ENCODE assay signal across 22 cellular contexts in the genomic region with DNA sequence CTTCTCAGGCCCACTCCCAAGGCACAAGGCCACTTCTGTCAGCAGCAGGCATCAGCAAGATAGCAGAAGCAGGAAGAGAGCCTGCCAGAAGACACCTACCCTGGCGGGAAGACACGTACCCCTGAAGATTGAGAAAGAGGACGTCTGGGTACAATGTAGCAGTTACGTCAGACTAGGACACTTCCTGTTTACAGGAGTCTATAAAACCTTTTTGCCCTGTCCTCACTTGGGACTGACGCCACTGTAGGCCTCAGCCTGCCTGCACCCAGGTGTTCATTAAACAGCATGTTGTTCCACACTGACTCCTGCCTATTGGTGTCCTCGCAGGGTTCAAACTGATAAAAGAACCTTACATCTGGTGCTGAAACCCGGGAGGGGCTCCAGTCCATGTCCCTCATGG. TPM values are rescaled to one million over a fixed set of nuclear protein-coding genes. Genes with fewer than 3 reads are reported as not detected.
DNase-seq lines count a peak whose midpoint lies in the region; ATAC-seq and TF ChIP-seq lines count a peak whose summit lies in the region.
"Had no signal": no experiment of that assay in that cellular context is flagged by ENCODE, and none has a peak within 500 bp of the region (broad histone marks: within the 10 kb centered on the region; RNA-seq: fewer than 3 reads in every experiment).

No MANE protein-coding gene starts in this region.

- peaks cover 6 to 11% of the 10 kb centered on the region in 2 donors for H3K27me3 Mint-ChIP-seq in natural killer cell treated with Interleukin-12 subunit alpha and Interleukin-12 subunit beta and Interleukin-15 and Interleukin-18, amount 100 ng/mL, for 72 hours
- H3K27me3 Mint-ChIP-seq in natural killer cell (ENCODE audit: low read depth in 2 of 2) = peaks cover 0 to 6% of the 10 kb centered on the region in 2 donors
- no peaks in the 10 kb centered on the region for H3K27me3 Mint-ChIP-seq in dendritic cell treated with granulocyte-macrophage colony-stimulating factor and Interleukin-4, amounts not matched to agents 40 ng/mL and 50 ng/mL, for 4 days
- H3K27me3 Mint-ChIP-seq: CD4-positive, alpha-beta memory T cell had no signal

- no peak for TF ChIP-seq CTCF in natural killer cell (IDR thresholded peaks at IDR 0.05)

- in situ Hi-C loops in SK-MEL-5 (cut with HindIII; ENCODE audit: low pct_unique_long_range_greater_than_20kb, low sequenced_read_pairs) = no loop called here

- no peaks in the 10 kb centered on the region for H3K36me3 ChIP-seq in aorta (ENCODE audit: control insufficient read depth in 1 of 2, insufficient read depth in 2 of 2, low read length in 1 of 2)
- H3K36me3 ChIP-seq: vagina had no signal

- peaks cover 3% of the 10 kb centered on the region for H3K9me3 Mint-ChIP-seq in natural killer cell treated with Interleukin-12 subunit alpha and Interleukin-12 subunit beta and Interleukin-15 and Interleukin-18, amount 100 ng/mL, for 72 hours
- peaks cover 0 to 2% of the 10 kb centered on the region in 2 donors for H3K9me3 Mint-ChIP-seq in natural killer cell
- H3K9me3 Mint-ChIP-seq in dendritic cell treated with granulocyte-macrophage colony-stimulating factor and Interleukin-4, amounts not matched to agents 40 ng/mL and 50 ng/mL, for 4 days = peaks cover 38% of the 10 kb centered on the region
- H3K9me3 Mint-ChIP-seq: activated T-helper 1 cell treated with anti-CD3 and anti-CD28 coated beads, Interleukin-12 subunit alpha, Interleukin-12 subunit beta, Interleukin-2, Interleukin-4 antibody, amounts not matched to agents 30 ng/mL and 10 ng/mL and 1 ng/mL, durations not matched to agents 14 hours and 24 hours and 36 hours had no signal

- peaks cover 0 to 3% of the 10 kb centered on the region in 2 donors for H3K4me1 Mint-ChIP-seq in natural killer cell treated with Interleukin-12 subunit alpha and Interleukin-12 subunit beta and Interleukin-15 and Interleukin-18, amount 100 ng/mL, for 72 hours (ENCODE audit: low read depth in 2 of 2)
- peaks cover 0 to 5% of the 10 kb centered on the region in 2 donors for H3K4me1 Mint-ChIP-seq in natural killer cell
- peaks cover 28% of the 10 kb centered on the region for H3K4me1 Mint-ChIP-seq in dendritic cell treated with granulocyte-macrophage colony-stimulating factor and Interleukin-4, amounts not matched to agents 40 ng/mL and 50 ng/mL, for 4 days (ENCODE audit: low read depth)

- ATAC-seq in natural killer cell treated with Interleukin-12 subunit alpha and Interleukin-12 subunit beta and Interleukin-15 and Interleukin-18, amount 100 ng/mL, for 72 hours = peak; percentile 13 to 52
- ATAC-seq in natural killer cell = no peak
- peak; percentile 46 for ATAC-seq in aorta (ENCODE audit: low FRiP score)
- no peak for ATAC-seq in GM21423 (IDR thresholded peaks at IDR 0.05; ENCODE audit: unreplicated experiment)
- ATAC-seq: activated CD8-positive, alpha-beta T cell treated with anti-CD3 and anti-CD28 coated beads, Interleukin-2, amount 10 ng/mL, durations not matched to agents 7 days and 5 days; foreskin keratinocyte; left colon; right cardiac atrium had no signal

- H3K4me3 ChIP-seq in aorta (ENCODE audit: low read length in 2 of 2) = no peak overlapping the region
- H3K4me3 ChIP-seq: vagina had no signal

- H3K9me3 ChIP-seq in aorta (ENCODE audit: control insufficient read depth, low read length) = peaks cover 1% of the 10 kb centered on the region
- H3K9me3 ChIP-seq: vagina had no signal

- H3K4me1 ChIP-seq in aorta (ENCODE audit: control insufficient read depth in 1 of 2, insufficient read depth in 2 of 2, low read length in 2 of 2) = no peaks in the 10 kb centered on the region
- H3K4me1 ChIP-seq: foreskin keratinocyte, vagina had no signal

- DNase-seq in natural killer cell treated with Interleukin-12 subunit alpha and Interleukin-12 subunit beta and Interleukin-15 and Interleukin-18, amount 100 ng/mL, for 72 hours (ENCODE audit: low spot score) = no peak
- no peak for DNase-seq in natural killer cell
- DNase-seq in SK-MEL-5 (ENCODE audit: low read depth, low spot score) = peak; percentile 2
- DNase-seq in aorta = peak in 1 of 2 donors; percentile 48
- DNase-seq in AG08396 (ENCODE audit: low spot score) = no peak
- no peak for DNase-seq in NCI-H146 (lab: John Stamatoyannopoulos, UW)
- DNase-seq: activated CD4-positive, CD25-positive, alpha-beta regulatory T cell; activated CD8-positive, alpha-beta T cell treated with anti-CD3 and anti-CD28 coated beads, Interleukin-2, amount 10 ng/mL, durations not matched to agents 7 days and 5 days; amygdala; DMS79; foreskin keratinocyte; left colon; NCI-H1092; NCI-H69; nucleus accumbens; T-helper 1 cell had no signal

- H3K27me3 ChIP-seq in aorta (ENCODE audit: control insufficient read depth in 1 of 2, insufficient read depth in 2 of 2, low read length in 1 of 2) = no peaks in the 10 kb centered on the region
- H3K27me3 ChIP-seq: vagina had no signal

- no peaks in the 10 kb centered on the region for H3K36me3 Mint-ChIP-seq in natural killer cell treated with Interleukin-12 subunit alpha and Interleukin-12 subunit beta and Interleukin-15 and Interleukin-18, amount 100 ng/mL, for 72 hours
- H3K36me3 Mint-ChIP-seq in natural killer cell = no peaks in the 10 kb centered on the region
- peaks cover 25% of the 10 kb centered on the region for H3K36me3 Mint-ChIP-seq in dendritic cell treated with granulocyte-macrophage colony-stimulating factor and Interleukin-4, amounts not matched to agents 40 ng/mL and 50 ng/mL, for 4 days (ENCODE audit: low read depth)
- H3K36me3 Mint-ChIP-seq: CD4-positive, alpha-beta memory T cell had no signal

- peak overlapping the region in 1 of 2 donors; percentile 11 for H3K27ac Mint-ChIP-seq in natural killer cell treated with Interleukin-12 subunit alpha and Interleukin-12 subunit beta and Interleukin-15 and Interleukin-18, amount 100 ng/mL, for 72 hours
- no peak overlapping the region for H3K27ac Mint-ChIP-seq in natural killer cell
- H3K27ac Mint-ChIP-seq in dendritic cell treated with granulocyte-macrophage colony-stimulating factor and Interleukin-4, amounts not matched to agents 40 ng/mL and 50 ng/mL, for 4 days = peak overlapping the region; percentile 95
- H3K27ac Mint-ChIP-seq: activated CD8-positive, alpha-beta T cell treated with anti-CD3 and anti-CD28 coated beads, Interleukin-2, amount 10 ng/mL, durations not matched to agents 7 days and 5 days; activated T-helper 1 cell treated with anti-CD3 and anti-CD28 coated beads, Interleukin-12 subunit alpha, Interleukin-12 subunit beta, Interleukin-2, Interleukin-4 antibody, amounts not matched to agents 30 ng/mL and 10 ng/mL and 1 ng/mL, durations not matched to agents 14 hours and 24 hours and 36 hours had no signal

- 67 to 74% methylated on average over 7 of the region's 7 CpGs for whole genome bisulfite sequencing in aorta, 2 donors

- no peak overlapping the region for H3K27ac ChIP-seq in aorta (ENCODE audit: low read depth in 1 of 2, low read length in 2 of 2)
- H3K27ac ChIP-seq: foreskin keratinocyte, vagina had no signal

- intact Hi-C loops in natural killer cell (cut with micrococcal nuclease) = no loop called here
- intact Hi-C loops in dendritic cell treated with granulocyte-macrophage colony-stimulating factor and Interleukin-4, amounts not matched to agents 40 ng/mL and 50 ng/mL, for 4 days (cut with micrococcal nuclease) = loop anchor here (5.0 kb wide), 1 partner anchor 52 kb away; no protein-coding TSS in a partner anchor
- intact Hi-C loops in aorta (cut with DNase I) = no loop called here

- no peak overlapping the region for H3K4me3 Mint-ChIP-seq in natural killer cell treated with Interleukin-12 subunit alpha and Interleukin-12 subunit beta and Interleukin-15 and Interleukin-18, amount 100 ng/mL, for 72 hours
- no peak overlapping the region for H3K4me3 Mint-ChIP-seq in natural killer cell
- H3K4me3 Mint-ChIP-seq in dendritic cell treated with granulocyte-macrophage colony-stimulating factor and Interleukin-4, amounts not matched to agents 40 ng/mL and 50 ng/mL, for 4 days = no peak overlapping the region
- H3K4me3 Mint-ChIP-seq: activated CD8-positive, alpha-beta T cell treated with anti-CD3 and anti-CD28 coated beads, Interleukin-2, amount 10 ng/mL, durations not matched to agents 7 days and 5 days; activated T-helper 1 cell treated with anti-CD3 and anti-CD28 coated beads, Interleukin-12 subunit alpha, Interleukin-12 subunit beta, Interleukin-2, Interleukin-4 antibody, amounts not matched to agents 30 ng/mL and 10 ng/mL and 1 ng/mL, durations not matched to agents 14 hours and 24 hours and 36 hours; CD4-positive, alpha-beta memory T cell had no signal

RNA-seq across cellular contexts. Expression of gene ODF2L, which starts 56.7 kb away (rescaled TPM):
- total RNA-seq in natural killer cell treated with Interleukin-12 subunit alpha and Interleukin-12 subunit beta and Interleukin-15 and Interleukin-18, amount 100 ng/mL, for 72 hours = 10 to 100 TPM; 35.4 to 36.6 TPM
- total RNA-seq in natural killer cell (100 to 1,000 TPM in 1 of 3 donors, 10 to 100 TPM in 2; 79.7 to 102 (median 82.0) TPM), aorta (10 to 100 TPM; 39.4 to 73.4 TPM)
- 27.2 and 27.3 TPM in 2 replicates for total RNA-seq in SK-MEL-5 (2014; rRNA removed; shearing (Covaris generic))
- polyA plus RNA-seq in SK-MEL-5 (2015; cell fraction: cytosol; rRNA removed) = 11.7 and 23.1 TPM in 2 replicates
- 143 and 188 TPM in 2 replicates for polyA plus RNA-seq in SK-MEL-5 (2015; cell fraction: nucleus; rRNA removed)
- polyA plus RNA-seq in aorta = 10 to 100 TPM in 1 of 2 donors, 1 to 10 TPM in 1; 2.9 to 18.9 TPM

Comparison
In these comparisons a context has a peak if more than half of its experiments do, and no peak if none do; other contexts are left out.
1. ATAC-seq: peak in natural killer cell treated with Interleukin-12 subunit alpha and Interleukin-12 subunit beta and Interleukin-15 and Interleukin-18, amount 100 ng/mL, for 72 hours (2 of 2) and aorta (single experiment); none in natural killer cell (0 of 3) and GM21423 (single experiment).